Comparison of ENCODE assay signal across 1 cellular context in genomic region chr16:16166085-16166484, GRCh38.
TF ChIP-seq lines count a peak whose summit lies in the region.

No MANE protein-coding gene starts in this region.

TF ChIP-seq in K562, 482 proteins besides CTCF, POLR2A, EP300 and RAD21 (continued from another document):
- no peak for TF ChIP-seq CUX1 (CRISPR knock-in tag; IDR thresholded peaks at IDR 0.05)
- TF ChIP-seq LCOR (CRISPR knock-in tag; IDR thresholded peaks at IDR 0.05), result no peak
- TF ChIP-seq SMARCE1 (IDR thresholded peaks at IDR 0.05), result no peak
- no peak for TF ChIP-seq ZNF586 (CRISPR knock-in tag; conservative IDR thresholded peaks at IDR 0.05)
- peak; percentile 79 for TF ChIP-seq ZNF121 (CRISPR knock-in tag; conservative IDR thresholded peaks at IDR 0.05)
- no peak for TF ChIP-seq ERF (CRISPR knock-in tag; IDR thresholded peaks at IDR 0.05)
- no peak for TF ChIP-seq ZNF740 (CRISPR knock-in tag; IDR thresholded peaks at IDR 0.05)
- TF ChIP-seq ZNF740 (tag; IDR thresholded peaks at IDR 0.05), result no peak
